ENCODE assay signal across 13 cellular contexts in the genomic region with DNA sequence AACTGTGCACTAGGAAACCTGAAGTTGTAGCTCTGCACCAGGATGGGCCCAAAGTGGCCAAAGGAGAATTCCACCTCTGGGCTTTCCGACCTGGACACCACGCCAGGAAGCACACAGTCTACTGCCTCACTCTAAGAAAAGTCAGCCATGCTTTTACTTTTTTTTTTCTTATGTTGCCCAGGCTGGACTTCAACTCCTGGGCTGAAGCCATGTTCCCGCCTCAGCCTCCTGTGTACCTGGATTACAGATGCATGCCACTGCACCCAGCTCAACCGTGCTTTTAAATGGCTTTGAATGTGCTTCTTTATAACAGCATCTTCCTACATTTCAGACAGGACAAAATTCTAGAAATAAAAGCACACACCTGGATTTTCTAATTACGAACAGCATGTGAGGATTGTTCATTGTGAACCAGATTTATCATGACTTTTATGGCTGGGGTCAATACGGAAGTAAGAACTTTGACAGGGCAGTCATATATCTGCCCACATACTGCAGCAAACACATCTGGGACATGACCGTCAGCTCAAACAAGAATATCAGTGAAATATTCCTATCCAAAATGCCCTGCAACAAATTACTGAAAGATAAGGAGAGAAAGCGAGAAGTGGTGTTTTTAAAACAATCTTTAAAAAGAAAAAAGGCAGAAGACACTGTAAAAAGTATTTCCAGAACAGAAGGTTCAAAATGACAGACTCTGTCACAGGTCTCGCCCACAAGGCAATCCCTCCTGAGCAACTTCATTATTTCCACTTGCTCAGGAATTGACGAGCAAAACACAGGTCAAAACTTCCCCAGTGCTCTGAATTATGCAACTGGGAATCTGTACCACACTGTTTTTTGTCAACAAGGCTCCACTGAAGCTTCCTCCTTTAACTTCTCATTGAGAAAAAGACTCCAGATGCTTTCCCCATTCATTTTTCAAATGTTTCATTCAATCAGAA. TPM values are rescaled to one million over a fixed set of nuclear protein-coding genes. Genes with fewer than 3 reads are reported as not detected.
DNase-seq lines count a peak whose midpoint lies in the region; ATAC-seq and TF ChIP-seq lines count a peak whose summit lies in the region.
"Had no signal": no experiment of that assay in that cellular context is flagged by ENCODE, and none has a peak within 500 bp of the region (broad histone marks: within the 10 kb centered on the region; RNA-seq: fewer than 3 reads in every experiment).

No MANE protein-coding gene starts in this region.

- H3K4me3 Mint-ChIP-seq in GM23338, result no peak overlapping the region
- H3K4me3 Mint-ChIP-seq: effector memory CD8-positive, alpha-beta T cell had no signal

- H3K4me1 ChIP-seq in colonic mucosa (peaks cover 28% of the 10 kb centered on the region), muscle layer of duodenum (ENCODE audit: control insufficient read depth in 1 of 2, insufficient read depth in 2 of 2, low read length in 2 of 2) (peaks cover 7 to 14% of the 10 kb centered on the region in 2 donors), aorta (ENCODE audit: control insufficient read depth in 1 of 2, insufficient read depth in 2 of 2, low read length in 2 of 2) (peaks cover 2 to 3% of the 10 kb centered on the region in 2 donors), GM23338 (ENCODE audit: insufficient read depth) (peaks cover 13% of the 10 kb centered on the region; the same call in 1 of the 2 replicates)

- H3K4me1 Mint-ChIP-seq in GM23338, result peaks cover 14% of the 10 kb centered on the region

- H3K36me3 ChIP-seq in colonic mucosa, result no peaks in the 10 kb centered on the region
- H3K36me3 ChIP-seq in muscle layer of duodenum (ENCODE audit: control insufficient read depth in 1 of 2, insufficient read depth in 2 of 2, low read length in 2 of 2), result no peaks in the 10 kb centered on the region
- no peaks in the 10 kb centered on the region for H3K36me3 ChIP-seq in aorta (ENCODE audit: control insufficient read depth in 1 of 2, insufficient read depth in 2 of 2, low read length in 1 of 2)
- no peaks in the 10 kb centered on the region for H3K36me3 ChIP-seq in GM23338 (ENCODE audit: insufficient read depth)
- H3K36me3 ChIP-seq: heart left ventricle, uterus, WERI-Rb-1 had no signal

- H2AFZ ChIP-seq in GM23338, result no peak overlapping the region

- H3K27ac ChIP-seq in colonic mucosa, result peak overlapping the region; percentile 50
- peak overlapping the region; percentile 40 for H3K27ac ChIP-seq in muscle layer of duodenum (ENCODE audit: low read length)
- H3K27ac ChIP-seq in aorta (ENCODE audit: low read depth in 1 of 2, low read length in 2 of 2), result no peak overlapping the region
- no peak overlapping the region; the same call in 1 of the 2 replicates for H3K27ac ChIP-seq in GM23338 (ENCODE audit: low read depth)
- H3K27ac ChIP-seq: WERI-Rb-1 had no signal

- ATAC-seq in Right ventricle myocardium inferior (peak; percentile 33), aorta (ENCODE audit: low FRiP score) (peak; percentile 40), GM19351 (IDR thresholded peaks at IDR 0.05; ENCODE audit: unreplicated experiment) (no peak), GM23338 (no peak)
- ATAC-seq: effector memory CD8-positive, alpha-beta T cell had no signal

- DNase-seq in Right ventricle myocardium inferior (ENCODE audit: missing footprints), result no peak
- no peak for DNase-seq in cardiac septum (ENCODE audit: low spot score)
- DNase-seq in colonic mucosa, result peak; percentile 46
- no peak for DNase-seq in aorta
- DNase-seq in GM23338 (ENCODE audit: low spot score), result no peak
- no peak for DNase-seq in stimulated activated CD4-positive, alpha-beta T cell treated with anti-CD3 and anti-CD28 coated beads, Interleukin-4, amount 100 ng/mL, for 1 hour
- DNase-seq: effector memory CD8-positive, alpha-beta T cell; heart left ventricle; NCI-H1694; uterus; WERI-Rb-1 had no signal

- peaks cover 6% of the 10 kb centered on the region for H3K27me3 Mint-ChIP-seq in GM23338 (ENCODE audit: insufficient read depth, low read depth, poor library complexity)
- H3K27me3 Mint-ChIP-seq: effector memory CD8-positive, alpha-beta T cell had no signal

- H3K9me2 ChIP-seq in GM23338 (ENCODE audit: insufficient read depth), result no peaks in the 10 kb centered on the region

- WGBS in aorta, 2 donors, result 78 to 80% methylated on average over 10 of the region's 10 CpGs

- H3K27me3 ChIP-seq in colonic mucosa, result no peaks in the 10 kb centered on the region
- H3K27me3 ChIP-seq in muscle layer of duodenum (ENCODE audit: low read depth, low read length), result no peaks in the 10 kb centered on the region
- no peaks in the 10 kb centered on the region for H3K27me3 ChIP-seq in aorta (ENCODE audit: control insufficient read depth in 1 of 2, insufficient read depth in 2 of 2, low read length in 1 of 2)
- H3K27me3 ChIP-seq in GM23338 (ENCODE audit: insufficient read depth), result no peaks in the 10 kb centered on the region
- H3K27me3 ChIP-seq: heart left ventricle, uterus had no signal

- peaks cover 44% of the 10 kb centered on the region for H4K20me1 ChIP-seq in GM23338 (replicated peaks; ENCODE audit: insufficient read depth)

- H3K9me3 Mint-ChIP-seq in GM23338, result peaks cover 16% of the 10 kb centered on the region
- H3K9me3 Mint-ChIP-seq: effector memory CD8-positive, alpha-beta T cell had no signal

- TF ChIP-seq CTCF in colonic mucosa (IDR thresholded peaks at IDR 0.05), result no peak
- TF ChIP-seq CTCF in GM23338 (conservative IDR thresholded peaks at IDR 0.05; ENCODE audit: low read depth in 2 of 2), result no peak

- peaks cover 96% of the 10 kb centered on the region for H3K79me2 ChIP-seq in GM23338 (replicated peaks; ENCODE audit: insufficient read depth)

- intact Hi-C loops in Right ventricle myocardium inferior (cut with DNase I) (no loop called here), cardiac septum (cut with DNase I) (no loop called here), colonic mucosa (cut with DNase I) (no loop called here), aorta (cut with DNase I) (no loop called here)

- H3K9me3 ChIP-seq in colonic mucosa (no peaks in the 10 kb centered on the region), muscle layer of duodenum (ENCODE audit: control insufficient read depth in 1 of 2, low read length in 2 of 2) (no peaks in the 10 kb centered on the region), aorta (ENCODE audit: control insufficient read depth, low read length) (no peaks in the 10 kb centered on the region)
- H3K9me3 ChIP-seq: heart left ventricle, uterus had no signal

- H3K36me3 Mint-ChIP-seq in GM23338 (ENCODE audit: low read depth), result peaks cover 45% of the 10 kb centered on the region

- no peaks in the 10 kb centered on the region for H3F3A ChIP-seq in GM23338 (replicated peaks; ENCODE audit: low read depth)

- peak overlapping the region in 1 of 2 donors; percentile 43 for H3K9ac ChIP-seq in colonic mucosa (ENCODE audit: low read depth in 2 of 2, low read length in 2 of 2)

- no peak overlapping the region for H3K27ac Mint-ChIP-seq in GM23338
- H3K27ac Mint-ChIP-seq: effector memory CD8-positive, alpha-beta T cell had no signal

- no peak overlapping the region for H3K4me2 ChIP-seq in GM23338

- no peak overlapping the region for H3K4me3 ChIP-seq in colonic mucosa
- no peak overlapping the region for H3K4me3 ChIP-seq in muscle layer of duodenum (ENCODE audit: low read depth in 1 of 2, low read length in 2 of 2)
- H3K4me3 ChIP-seq in aorta (ENCODE audit: low read length in 2 of 2), result no peak overlapping the region
- no peak overlapping the region for H3K4me3 ChIP-seq in GM23338
- H3K4me3 ChIP-seq: heart left ventricle, uterus had no signal

TF ChIP-seq in GM23338, 12 proteins besides CTCF, POLR2A, EP300 and RAD21:
- TF ChIP-seq CREB1 (CRISPR knock-in tag; IDR thresholded peaks at IDR 0.05; ENCODE audit: low read depth), result no peak
- TF ChIP-seq JUNB (IDR thresholded peaks at IDR 0.05; ENCODE audit: unreplicated experiment), result no peak
- TF ChIP-seq ZNF114 (CRISPR knock-in tag; IDR thresholded peaks at IDR 0.05), result no peak
- no peak for TF ChIP-seq STAT1 (IDR thresholded peaks at IDR 0.05; ENCODE audit: unreplicated experiment)
- TF ChIP-seq EZH2 (IDR thresholded peaks at IDR 0.05; ENCODE audit: low read depth, unreplicated experiment), result no peak
- no peak for TF ChIP-seq POLR2AphosphoS5 (IDR thresholded peaks at IDR 0.05; ENCODE audit: low read depth)
- TF ChIP-seq, protein P1, sequence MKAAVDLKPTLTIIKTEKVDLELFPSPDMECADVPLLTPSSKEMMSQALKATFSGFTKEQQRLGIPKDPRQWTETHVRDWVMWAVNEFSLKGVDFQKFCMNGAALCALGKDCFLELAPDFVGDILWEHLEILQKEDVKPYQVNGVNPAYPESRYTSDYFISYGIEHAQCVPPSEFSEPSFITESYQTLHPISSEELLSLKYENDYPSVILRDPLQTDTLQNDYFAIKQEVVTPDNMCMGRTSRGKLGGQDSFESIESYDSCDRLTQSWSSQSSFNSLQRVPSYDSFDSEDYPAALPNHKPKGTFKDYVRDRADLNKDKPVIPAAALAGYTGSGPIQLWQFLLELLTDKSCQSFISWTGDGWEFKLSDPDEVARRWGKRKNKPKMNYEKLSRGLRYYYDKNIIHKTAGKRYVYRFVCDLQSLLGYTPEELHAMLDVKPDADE (IDR thresholded peaks at IDR 0.05), result no peak
- no peak for TF ChIP-seq NANOG (IDR thresholded peaks at IDR 0.05; ENCODE audit: borderline replicate concordance)

RNA-seq across cellular contexts. Expression of a gene that starts 42.1 kb away (rescaled TPM):
- 64.9 TPM for total RNA-seq in Right ventricle myocardium inferior
- 41.5 TPM for total RNA-seq in cardiac septum
- total RNA-seq in colonic mucosa, result 100 to 1,000 TPM; 143 to 160 TPM
- total RNA-seq in aorta, result 100 to 1,000 TPM in 1 of 2 donors, 10 to 100 TPM in 1; 59.1 to 127 TPM
- polyA plus RNA-seq in aorta, result 100 to 1,000 TPM in 1 of 2 donors, 10 to 100 TPM in 1; 50.5 to 110 TPM
- total RNA-seq in GM23338 (2014; rRNA removed; shearing (Covaris generic)), result 47.0 and 57.3 TPM in 2 replicates
- 23.5 and 24.6 TPM in 2 replicates for polyA plus RNA-seq in GM23338 (2016; fragmentation: Nextera tagmentation; extraction: Ambion mirVana)

Comparison
In these comparisons a context has a peak if more than half of its experiments do, and no peak if none do; other contexts are left out.
1. ATAC-seq: peak in Right ventricle myocardium inferior (single experiment) and aorta (single experiment); none in GM19351 (single experiment) and GM23338 (single experiment).
2. H3K27ac ChIP-seq: peak in colonic mucosa (single experiment) and muscle layer of duodenum (single experiment); none in aorta (0 of 2) and GM23338 (single experiment).